Comparison of ENCODE assay signal across 30 cellular contexts in the genomic region with DNA sequence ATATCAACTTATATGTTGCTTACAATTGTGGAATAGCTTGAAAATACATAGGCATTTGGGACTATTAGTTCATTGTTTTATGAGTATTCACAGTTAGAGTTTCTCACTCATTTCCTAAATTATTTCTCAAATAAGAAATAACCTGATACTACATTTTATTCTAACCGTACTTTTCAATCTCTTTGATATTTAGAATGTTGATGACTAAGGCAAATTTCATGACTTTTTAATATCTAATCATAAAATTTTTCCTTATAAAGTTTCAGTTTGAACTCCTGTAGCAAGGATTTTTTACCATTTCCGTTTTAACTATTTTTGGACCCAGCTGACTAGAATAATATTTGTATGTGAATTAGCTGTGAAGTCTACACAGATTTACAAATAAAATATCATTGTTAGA. TPM values are rescaled to one million over a fixed set of nuclear protein-coding genes. Genes with fewer than 3 reads are reported as not detected.
"Had no signal": no experiment of that assay in that cellular context is flagged by ENCODE, and none has a peak within 500 bp of the region (broad histone marks: within the 10 kb centered on the region; RNA-seq: fewer than 3 reads in every experiment).

No MANE protein-coding gene starts in this region.

- H3K36me3 Mint-ChIP-seq: activated naive CD8-positive, alpha-beta T cell; WTC11 had no signal

- H3K9me3 ChIP-seq: esophagus muscularis mucosa, gastroesophageal sphincter had no signal

- H3K4me1 ChIP-seq: gastroesophageal sphincter had no signal

- H3K27me3 Mint-ChIP-seq: activated CD4-positive, alpha-beta T cell treated with anti-CD3 and anti-CD28 coated beads, Interleukin-2, amount 10 ng/mL, durations not matched to agents 7 days and 5 days; activated CD8-positive, alpha-beta T cell treated with anti-CD3 and anti-CD28 coated beads for 36 hours; activated naive CD8-positive, alpha-beta T cell; activated T-helper 17 cell treated with anti-CD3 and anti-CD28 coated beads, Interleukin-2, amount 50 U/mL, for 72 hours; central memory CD8-positive, alpha-beta T cell; dendritic cell treated with granulocyte-macrophage colony-stimulating factor and Interleukin-4, amounts not matched to agents 40 ng/mL and 50 ng/mL, for 4 days had no signal

- H3K4me1 Mint-ChIP-seq: activated CD4-positive, alpha-beta T cell treated with anti-CD3 and anti-CD28 coated beads, Interleukin-2, amount 10 ng/mL, durations not matched to agents 7 days and 5 days; activated T-helper 17 cell treated with anti-CD3 and anti-CD28 coated beads, Interleukin-2, amount 50 U/mL, for 72 hours; central memory CD8-positive, alpha-beta T cell; endodermal cell; WTC11 had no signal

- H3K4me3 Mint-ChIP-seq: activated CD4-positive, alpha-beta T cell treated with anti-CD3 and anti-CD28 coated beads, Interleukin-2, amount 10 ng/mL, durations not matched to agents 7 days and 5 days; activated CD8-positive, alpha-beta T cell treated with anti-CD3 and anti-CD28 coated beads for 36 hours; activated naive CD8-positive, alpha-beta T cell; activated T-cell treated with anti-CD3 and anti-CD28 coated beads, Interleukin-2, amount 50 U/mL, for 4 hours; activated T-helper 17 cell treated with anti-CD3 and anti-CD28 coated beads, Interleukin-2, amount 50 U/mL, for 72 hours; central memory CD8-positive, alpha-beta T cell; dendritic cell treated with granulocyte-macrophage colony-stimulating factor and Interleukin-4, amounts not matched to agents 40 ng/mL and 50 ng/mL, for 4 days; endodermal cell; WTC11 had no signal

- H3K27me3 ChIP-seq: brain microvascular endothelial cell, dorsolateral prefrontal cortex, esophagus muscularis mucosa, foreskin keratinocyte, gastroesophageal sphincter had no signal

- ATAC-seq: activated CD8-positive, alpha-beta T cell treated with anti-CD3 and anti-CD28 coated beads for 36 hours; activated T-cell treated with anti-CD3 and anti-CD28 coated beads, Interleukin-2, amount 50 U/mL, for 4 hours; activated T-helper 17 cell treated with anti-CD3 and anti-CD28 coated beads, Interleukin-2, amount 50 U/mL, for 72 hours; foreskin keratinocyte; gastroesophageal sphincter; WTC11 had no signal

- H3K4me3 ChIP-seq: coronary artery, dorsolateral prefrontal cortex, esophagus muscularis mucosa, gastroesophageal sphincter had no signal

- DNase-seq: activated CD4-positive, alpha-beta T cell treated with anti-CD3 and anti-CD28 coated beads for 1 hour; activated CD4-positive, alpha-beta T cell treated with anti-CD3 and anti-CD28 coated beads for 4 hours; activated CD4-positive, alpha-beta T cell treated with anti-CD3 and anti-CD28 coated beads, Interleukin-2, amount 10 ng/mL, durations not matched to agents 7 days and 5 days; activated CD4-positive, alpha-beta T cell treated with anti-CD3 and anti-CD28 coated beads, Interleukin-2, amount 50 U/mL, for 4 hours; activated CD8-positive, alpha-beta memory T cell treated with anti-CD3 and anti-CD28 coated beads for 24 hours; activated CD8-positive, alpha-beta T cell treated with anti-CD3 and anti-CD28 coated beads for 36 hours; activated effector memory CD4-positive, alpha-beta T cell treated with Interleukin-2 at 50 U/mL for 16 hours; activated gamma-delta T cell treated with Interleukin-2 at 50 U/mL for 16 hours; activated naive CD4-positive, alpha-beta T cell treated with anti-CD3 and anti-CD28 coated beads, Interleukin-2, amount 50 U/mL, for 16 hours; activated naive CD4-positive, alpha-beta T cell treated with Interleukin-2 at 50 U/mL for 16 hours; activated T-cell treated with anti-CD3 and anti-CD28 coated beads, Interleukin-2, amount 50 U/mL, for 4 hours; amniotic stem cell; anterior cingulate cortex; brain microvascular endothelial cell; dorsolateral prefrontal cortex; effector memory CD4-positive, alpha-beta T cell; endodermal cell; erythroblast; foreskin keratinocyte; T-helper 2 cell had no signal

- FAIRE-seq: astrocyte, bronchial epithelial cell had no signal

- H3K9me3 Mint-ChIP-seq: activated CD4-positive, alpha-beta T cell treated with anti-CD3 and anti-CD28 coated beads, Interleukin-2, amount 10 ng/mL, durations not matched to agents 7 days and 5 days; activated CD8-positive, alpha-beta T cell treated with anti-CD3 and anti-CD28 coated beads for 36 hours; activated T-cell treated with anti-CD3 and anti-CD28 coated beads, Interleukin-2, amount 50 U/mL, for 4 hours; central memory CD8-positive, alpha-beta T cell; dendritic cell treated with granulocyte-macrophage colony-stimulating factor and Interleukin-4, amounts not matched to agents 40 ng/mL and 50 ng/mL, for 4 days; endodermal cell; WTC11 had no signal

- H3K27ac ChIP-seq: brain microvascular endothelial cell, coronary artery, dorsolateral prefrontal cortex, esophagus muscularis mucosa, foreskin keratinocyte, gastroesophageal sphincter had no signal

- H3K27ac Mint-ChIP-seq: activated CD4-positive, alpha-beta T cell treated with anti-CD3 and anti-CD28 coated beads, Interleukin-2, amount 10 ng/mL, durations not matched to agents 7 days and 5 days; activated CD8-positive, alpha-beta T cell treated with anti-CD3 and anti-CD28 coated beads for 36 hours; activated naive CD8-positive, alpha-beta T cell; activated T-helper 17 cell treated with anti-CD3 and anti-CD28 coated beads, Interleukin-2, amount 50 U/mL, for 72 hours; dendritic cell treated with granulocyte-macrophage colony-stimulating factor and Interleukin-4, amounts not matched to agents 40 ng/mL and 50 ng/mL, for 4 days; endodermal cell; WTC11 had no signal

- H3K36me3 ChIP-seq: brain microvascular endothelial cell, esophagus muscularis mucosa, gastroesophageal sphincter had no signal

RNA-seq across cellular contexts. Expression of gene GNAI1, which starts 41.3 kb away (rescaled TPM):
- total RNA-seq: activated T-helper 17 cell treated with anti-CD3 and anti-CD28 coated beads, Interleukin-2, amount 50 U/mL, for 72 hours had no signal
